Comparison of ENCODE assay signal across 16 cellular contexts in genomic region chr2:109454764-109455394, GRCh38.
A peak's percentile ranks its signal among the peaks of the same experiment; 100 is the strongest.
DNase-seq lines count a peak whose midpoint lies in the region; ATAC-seq and TF ChIP-seq lines count a peak whose summit lies in the region.
"Had no signal": no experiment of that assay in that cellular context is flagged by ENCODE, and none has a peak within 500 bp of the region (broad histone marks: within the 10 kb centered on the region; RNA-seq: fewer than 3 reads in every experiment).

No MANE protein-coding gene starts in this region.

- H3K27ac ChIP-seq in neuronal stem cell (replicated peaks; ENCODE audit: low read length) (no peak overlapping the region), suprapubic skin (no peak overlapping the region), mesenchymal stem cell (ENCODE audit: low read length, poor library complexity, severe bottlenecking) (no peak overlapping the region)
- H3K27ac ChIP-seq: C4-2B, KMS-11 had no signal

- TF ChIP-seq POLR2A in suprapubic skin (IDR thresholded peaks at IDR 0.05): no peak

- H2BK120ac ChIP-seq in neuronal stem cell (ENCODE audit: low read depth, low read length) (no peak overlapping the region), mesenchymal stem cell (ENCODE audit: low read depth, low read length) (no peak overlapping the region)

- no peak overlapping the region for H3K14ac ChIP-seq in neuronal stem cell (ENCODE audit: low read length)
- H3K14ac ChIP-seq in mesenchymal stem cell (ENCODE audit: low read length in 2 of 2): no peak overlapping the region

- no peak for DNase-seq in activated naive CD4-positive, alpha-beta T cell treated with anti-CD3 and anti-CD28 coated beads for 36 hours
- DNase-seq in activated naive CD4-positive, alpha-beta T cell treated with anti-CD3 and anti-CD28 coated beads, Interleukin-2, amount 50 U/mL, for 16 hours: no peak
- DNase-seq in activated naive CD8-positive, alpha-beta T cell treated with anti-CD3 and anti-CD28 coated beads, Interleukin-2, amount 50 U/mL, for 24 hours: no peak
- DNase-seq in neuronal stem cell (ENCODE audit: low spot score): no peak
- peak; percentile 49 to 61 for DNase-seq in suprapubic skin (ENCODE audit: low spot score in 2 of 2)
- DNase-seq in mesenchymal stem cell: no peak
- DNase-seq in HEK293T (ENCODE audit: extremely low spot score): no peak
- DNase-seq in mesothelial cell of epicardium (ENCODE audit: low spot score in 2 of 2, unreplicated experiment in 2 of 2): no peak
- DNase-seq: DND-41, GOT3, NCI-H1092, NCI-H146, NCI-H524 had no signal

- H3K4me2 ChIP-seq in neuronal stem cell (ENCODE audit: insufficient read depth, low read length, poor library complexity, severe bottlenecking) (no peak overlapping the region), mesenchymal stem cell (ENCODE audit: low read length, poor library complexity, severe bottlenecking) (no peak overlapping the region)
- H3K4me2 ChIP-seq: KMS-11 had no signal

- no peaks in the 10 kb centered on the region for H3K27me3 Mint-ChIP-seq in activated naive CD4-positive, alpha-beta T cell treated with anti-CD3 and anti-CD28 coated beads for 36 hours (ENCODE audit: low read depth)
- H3K27me3 Mint-ChIP-seq in activated naive CD8-positive, alpha-beta T cell treated with anti-CD3 and anti-CD28 coated beads, Interleukin-2, amount 50 U/mL, for 24 hours: no peaks in the 10 kb centered on the region
- no peaks in the 10 kb centered on the region for H3K27me3 Mint-ChIP-seq in mesothelial cell of epicardium (ENCODE audit: low read depth)

- H3K27ac Mint-ChIP-seq in activated naive CD4-positive, alpha-beta T cell treated with anti-CD3 and anti-CD28 coated beads for 36 hours: peak overlapping the region; percentile 69
- peak overlapping the region; percentile 62 for H3K27ac Mint-ChIP-seq in activated naive CD8-positive, alpha-beta T cell treated with anti-CD3 and anti-CD28 coated beads, Interleukin-2, amount 50 U/mL, for 24 hours
- H3K27ac Mint-ChIP-seq in mesothelial cell of epicardium: no peak overlapping the region

- H2AK5ac ChIP-seq in neuronal stem cell (ENCODE audit: low read depth, low read length) (no peak overlapping the region), mesenchymal stem cell (ENCODE audit: low read length, severe bottlenecking) (no peak overlapping the region)

- TF ChIP-seq CTCF in suprapubic skin (IDR thresholded peaks at IDR 0.05): no peak
- TF ChIP-seq CTCF in mesothelial cell of epicardium (IDR thresholded peaks at IDR 0.05; ENCODE audit: unreplicated experiment): no peak

- H3K4ac ChIP-seq in neuronal stem cell (ENCODE audit: low read length) (no peak overlapping the region), mesenchymal stem cell (ENCODE audit: low read depth in 1 of 2, low read length in 2 of 2) (no peak overlapping the region)

- no peak for TF ChIP-seq EP300 in suprapubic skin (IDR thresholded peaks at IDR 0.05)

- H3K4me3 ChIP-seq in neuronal stem cell (ENCODE audit: low read length in 2 of 2) (no peak overlapping the region), suprapubic skin (no peak overlapping the region), mesenchymal stem cell (ENCODE audit: insufficient read depth in 1 of 2, low read depth in 1 of 2, low read length in 2 of 2) (no peak overlapping the region)

- H3K4me1 ChIP-seq in neuronal stem cell (ENCODE audit: control insufficient read depth in 2 of 2, insufficient read depth in 1 of 2, low read depth in 1 of 2, low read length in 2 of 2) (peaks cover 0 to 7% of the 10 kb centered on the region in 2 donors), suprapubic skin (peaks cover 7% of the 10 kb centered on the region), mesenchymal stem cell (ENCODE audit: control insufficient read depth, insufficient read depth, low read depth, low read length) (peaks cover 30% of the 10 kb centered on the region)

- H4K91ac ChIP-seq in neuronal stem cell (ENCODE audit: low read depth, low read length, poor library complexity) (no peak overlapping the region), mesenchymal stem cell (ENCODE audit: low read length) (no peak overlapping the region)

- CTCF ChIA-PET in activated naive CD4-positive, alpha-beta T cell treated with anti-CD3 and anti-CD28 coated beads for 36 hours (lab: Charles Lee): no interaction called here
- CTCF ChIA-PET in HEK293T (lab: Yijun Ruan, JAX): interaction anchor here (1.1 kb wide), 1 partner anchor 9 kb away, joined by 4 read pairs; no protein-coding TSS in a partner anchor

- H4K8ac ChIP-seq in neuronal stem cell (ENCODE audit: low read depth, low read length) (no peak overlapping the region), mesenchymal stem cell (ENCODE audit: low read length) (no peak overlapping the region)

- whole genome bisulfite sequencing in neuronal stem cell (ENCODE audit: extremely low coverage in 2 of 2, insufficient read length in 2 of 2, insufficient replicate concordance in 1 of 2), 2 donors: no CpG with 5 or more reads among the region's 7 CpGs
- 68% methylated on average over 6 of the region's 7 CpGs for WGBS in suprapubic skin
- 94% methylated on average over 7 of the region's 7 CpGs for WGBS in mesenchymal stem cell

- no peak overlapping the region for H2BK12ac ChIP-seq in neuronal stem cell (ENCODE audit: low read length)
- no peak overlapping the region for H2BK12ac ChIP-seq in mesenchymal stem cell (ENCODE audit: low read length in 2 of 2)

- H3K4me1 Mint-ChIP-seq in activated naive CD4-positive, alpha-beta T cell treated with anti-CD3 and anti-CD28 coated beads for 36 hours (ENCODE audit: low read depth): peaks cover 19% of the 10 kb centered on the region
- peaks cover 13% of the 10 kb centered on the region for H3K4me1 Mint-ChIP-seq in activated naive CD8-positive, alpha-beta T cell treated with anti-CD3 and anti-CD28 coated beads, Interleukin-2, amount 50 U/mL, for 24 hours
- no peaks in the 10 kb centered on the region for H3K4me1 Mint-ChIP-seq in mesothelial cell of epicardium

- H2AFZ ChIP-seq in neuronal stem cell (ENCODE audit: low read length) (no peak overlapping the region), mesenchymal stem cell (ENCODE audit: low read depth, low read length) (no peak overlapping the region)

- peaks cover 3% of the 10 kb centered on the region for H3K36me3 Mint-ChIP-seq in activated naive CD4-positive, alpha-beta T cell treated with anti-CD3 and anti-CD28 coated beads for 36 hours (ENCODE audit: low read depth)
- no peaks in the 10 kb centered on the region for H3K36me3 Mint-ChIP-seq in activated naive CD8-positive, alpha-beta T cell treated with anti-CD3 and anti-CD28 coated beads, Interleukin-2, amount 50 U/mL, for 24 hours (ENCODE audit: low read depth)
- H3K36me3 Mint-ChIP-seq in mesothelial cell of epicardium: no peaks in the 10 kb centered on the region

- H3K9ac ChIP-seq in neuronal stem cell (ENCODE audit: low read depth, low read length, poor library complexity) (no peak overlapping the region), mesenchymal stem cell (ENCODE audit: low read length) (no peak overlapping the region)
- H3K9ac ChIP-seq: KMS-11 had no signal

- H3K9me3 ChIP-seq in neuronal stem cell (replicated peaks in 1 of 2; ENCODE audit: control insufficient read depth in 2 of 2, insufficient read depth in 1 of 2, low read depth in 1 of 2, low read length in 2 of 2) (peaks cover 0 to 2% of the 10 kb centered on the region in 2 donors), suprapubic skin (no peaks in the 10 kb centered on the region), mesenchymal stem cell (ENCODE audit: control insufficient read depth, low read length) (no peaks in the 10 kb centered on the region)

- H3K27me3 ChIP-seq in neuronal stem cell (ENCODE audit: control insufficient read depth in 3 of 3, insufficient read depth in 3 of 3, low read depth in 1 of 3, low read length in 3 of 3) (no peaks in the 10 kb centered on the region), suprapubic skin (no peaks in the 10 kb centered on the region), mesenchymal stem cell (ENCODE audit: control insufficient read depth in 1 of 2, insufficient read depth in 1 of 2, low read length in 2 of 2) (no peaks in the 10 kb centered on the region)

- peak; percentile 29 for ATAC-seq in activated naive CD8-positive, alpha-beta T cell treated with anti-CD3 and anti-CD28 coated beads, Interleukin-2, amount 50 U/mL, for 24 hours
- ATAC-seq: Right ventricle myocardium inferior had no signal

- H2BK15ac ChIP-seq in neuronal stem cell (ENCODE audit: low read length) (no peak overlapping the region), mesenchymal stem cell (ENCODE audit: low read depth, poor library complexity, severe bottlenecking) (no peak overlapping the region)

- H3K9me3 Mint-ChIP-seq in activated naive CD4-positive, alpha-beta T cell treated with anti-CD3 and anti-CD28 coated beads for 36 hours: no peaks in the 10 kb centered on the region
- no peaks in the 10 kb centered on the region for H3K9me3 Mint-ChIP-seq in activated naive CD8-positive, alpha-beta T cell treated with anti-CD3 and anti-CD28 coated beads, Interleukin-2, amount 50 U/mL, for 24 hours
- no peaks in the 10 kb centered on the region for H3K9me3 Mint-ChIP-seq in mesothelial cell of epicardium

- POLR2A ChIA-PET in HEK293T (lab: Yijun Ruan, JAX): no interaction called here

- intact Hi-C loops in activated naive CD4-positive, alpha-beta T cell treated with anti-CD3 and anti-CD28 coated beads for 36 hours (cut with micrococcal nuclease): loop anchor here (2.0 to 10.0 kb wide), 4 partner anchors 60 to 618 kb away; no protein-coding TSS in a partner anchor

- H3K23ac ChIP-seq in neuronal stem cell (ENCODE audit: low read depth, low read length, poor library complexity) (peak overlapping the region; percentile 13), mesenchymal stem cell (ENCODE audit: low read length in 2 of 2) (no peak overlapping the region)

- H3K79me1 ChIP-seq in neuronal stem cell (ENCODE audit: low read depth, low read length) (no peaks in the 10 kb centered on the region), mesenchymal stem cell (replicated peaks; ENCODE audit: low read length, poor library complexity, severe bottlenecking) (peaks cover 2% of the 10 kb centered on the region)

- H3K18ac ChIP-seq in neuronal stem cell (ENCODE audit: low read length) (no peak overlapping the region), mesenchymal stem cell (ENCODE audit: low read depth in 1 of 2, low read length in 2 of 2) (no peak overlapping the region)

- H2BK5ac ChIP-seq in neuronal stem cell (ENCODE audit: low read length) (no peak overlapping the region), mesenchymal stem cell (ENCODE audit: low read depth, low read length, poor library complexity, severe bottlenecking) (no peak overlapping the region)

- no peak overlapping the region for H3K4me3 Mint-ChIP-seq in activated naive CD4-positive, alpha-beta T cell treated with anti-CD3 and anti-CD28 coated beads for 36 hours
- no peak overlapping the region for H3K4me3 Mint-ChIP-seq in activated naive CD8-positive, alpha-beta T cell treated with anti-CD3 and anti-CD28 coated beads, Interleukin-2, amount 50 U/mL, for 24 hours
- no peak overlapping the region for H3K4me3 Mint-ChIP-seq in mesothelial cell of epicardium

- H3K36me3 ChIP-seq in neuronal stem cell (replicated peaks in 1 of 2; ENCODE audit: control insufficient read depth in 2 of 2, insufficient read depth in 2 of 2, low read length in 2 of 2) (no peaks in the 10 kb centered on the region), suprapubic skin (peaks cover 4% of the 10 kb centered on the region), mesenchymal stem cell (ENCODE audit: control insufficient read depth in 1 of 2, insufficient read depth in 2 of 2, low read depth in 1 of 2, low read length in 2 of 2) (peaks cover 24 to 28% of the 10 kb centered on the region in 2 experiments)

Comparison
In these comparisons a context has a peak if more than half of its experiments do, and no peak if none do; other contexts are left out.
1. DNase-seq: peak in suprapubic skin (2 of 2); none in activated naive CD4-positive, alpha-beta T cell treated with anti-CD3 and anti-CD28 coated beads for 36 hours (single experiment), activated naive CD4-positive, alpha-beta T cell treated with anti-CD3 and anti-CD28 coated beads, Interleukin-2, amount 50 U/mL, for 16 hours (single experiment), activated naive CD8-positive, alpha-beta T cell treated with anti-CD3 and anti-CD28 coated beads, Interleukin-2, amount 50 U/mL, for 24 hours (single experiment), neuronal stem cell (single experiment), mesenchymal stem cell (single experiment), HEK293T (single experiment) and mesothelial cell of epicardium (0 of 2).